Comparison of ENCODE assay signal across 15 cellular contexts in genomic region chr4:48065587-48066052, GRCh38. TPM values are rescaled to one million over a fixed set of nuclear protein-coding genes. Genes with fewer than 3 reads are reported as not detected.
DNase-seq lines count a peak whose midpoint lies in the region; ATAC-seq lines count a peak whose summit lies in the region.
"Had no signal": no experiment of that assay in that cellular context is flagged by ENCODE, and none has a peak within 500 bp of the region (broad histone marks: within the 10 kb centered on the region; RNA-seq: fewer than 3 reads in every experiment).

No MANE protein-coding gene starts in this region.

- peaks cover 10% of the 10 kb centered on the region for H3K9me3 Mint-ChIP-seq in activated T-cell treated with anti-CD3 and anti-CD28 coated beads, Interleukin-2, amount 50 U/mL, for 4 hours
- H3K9me3 Mint-ChIP-seq in stimulated activated naive CD8-positive, alpha-beta T cell treated with anti-CD3 and anti-CD28 coated beads, Interleukin-15, Interleukin-2, amounts not matched to agents 100 ng/mL and 50 ng/mL, for 24 hours: peaks cover 4% of the 10 kb centered on the region

- ATAC-seq in activated T-cell treated with anti-CD3 and anti-CD28 coated beads, Interleukin-2, amount 50 U/mL, for 4 hours: peak; percentile 83 to 88
- peak; percentile 69 for ATAC-seq in GM21619 (IDR thresholded peaks at IDR 0.05; ENCODE audit: unreplicated experiment)
- peak; percentile 52 for ATAC-seq in HG03139 (IDR thresholded peaks at IDR 0.05; ENCODE audit: unreplicated experiment)

- no peaks in the 10 kb centered on the region for H3K27me3 Mint-ChIP-seq in activated T-cell treated with anti-CD3 and anti-CD28 coated beads, Interleukin-2, amount 50 U/mL, for 4 hours (ENCODE audit: low read depth)
- no peaks in the 10 kb centered on the region for H3K27me3 Mint-ChIP-seq in stimulated activated naive CD8-positive, alpha-beta T cell treated with anti-CD3 and anti-CD28 coated beads, Interleukin-15, Interleukin-2, amounts not matched to agents 100 ng/mL and 50 ng/mL, for 24 hours

- peaks cover 18% of the 10 kb centered on the region for H3K4me1 Mint-ChIP-seq in activated T-cell treated with anti-CD3 and anti-CD28 coated beads, Interleukin-2, amount 50 U/mL, for 4 hours (ENCODE audit: low read depth)
- H3K4me1 Mint-ChIP-seq in stimulated activated naive CD8-positive, alpha-beta T cell treated with anti-CD3 and anti-CD28 coated beads, Interleukin-15, Interleukin-2, amounts not matched to agents 100 ng/mL and 50 ng/mL, for 24 hours (ENCODE audit: low read depth): peaks cover 46% of the 10 kb centered on the region

- DNase-seq in activated T-cell treated with anti-CD3 and anti-CD28 coated beads, Interleukin-2, amount 50 U/mL, for 4 hours: no peak
- DNase-seq in activated T-cell treated with anti-CD3 and anti-CD28 coated beads, Interleukin-2, amount 50 U/mL, for 1 hour: no peak
- DNase-seq in NCI-H446 (lab: John Stamatoyannopoulos, UW): no peak
- DNase-seq in NCI-H1694 treated with DMSO at 0.1 percent for 48 hours (lab: John Stamatoyannopoulos, UW): no peak
- no peak for DNase-seq in NCI-H2196 treated with DMSO at 0.1 percent for 48 hours (lab: John Stamatoyannopoulos, UW; ENCODE audit: unreplicated experiment)
- DNase-seq: ACHN, DMS79, GOT3, mammary epithelial cell, NCI-H2081 treated with DMSO at 0.1 percent for 48 hours, WERI-Rb-1 had no signal

- H3K27ac Mint-ChIP-seq in stimulated activated naive CD8-positive, alpha-beta T cell treated with anti-CD3 and anti-CD28 coated beads, Interleukin-15, Interleukin-2, amounts not matched to agents 100 ng/mL and 50 ng/mL, for 24 hours: peak overlapping the region; percentile 81
- H3K27ac Mint-ChIP-seq: IgD-negative memory B cell had no signal

- H3K4me3 Mint-ChIP-seq in activated T-cell treated with anti-CD3 and anti-CD28 coated beads, Interleukin-2, amount 50 U/mL, for 4 hours: no peak overlapping the region
- no peak overlapping the region for H3K4me3 Mint-ChIP-seq in stimulated activated naive CD8-positive, alpha-beta T cell treated with anti-CD3 and anti-CD28 coated beads, Interleukin-15, Interleukin-2, amounts not matched to agents 100 ng/mL and 50 ng/mL, for 24 hours
- H3K4me3 Mint-ChIP-seq: IgD-negative memory B cell had no signal

- peaks cover 36% of the 10 kb centered on the region for H3K36me3 Mint-ChIP-seq in activated T-cell treated with anti-CD3 and anti-CD28 coated beads, Interleukin-2, amount 50 U/mL, for 4 hours (ENCODE audit: insufficient read depth)
- H3K36me3 Mint-ChIP-seq in stimulated activated naive CD8-positive, alpha-beta T cell treated with anti-CD3 and anti-CD28 coated beads, Interleukin-15, Interleukin-2, amounts not matched to agents 100 ng/mL and 50 ng/mL, for 24 hours (ENCODE audit: low read depth): peaks cover 26% of the 10 kb centered on the region

RNA-seq across cellular contexts. Expression of gene NIPAL1, which starts 49.0 kb away (rescaled TPM):
- 1 to 10 TPM; 8.6 to 8.9 (median 8.8) TPM for total RNA-seq in activated T-cell treated with anti-CD3 and anti-CD28 coated beads, Interleukin-2, amount 50 U/mL, for 4 hours

RNA-seq across cellular contexts. Expression of gene CNGA1, which starts 49.1 kb away (rescaled TPM):
- under 1 TPM; 0.32 to 0.33 (median 0.33) TPM for total RNA-seq in activated T-cell treated with anti-CD3 and anti-CD28 coated beads, Interleukin-2, amount 50 U/mL, for 4 hours
